In the genomic region with DNA sequence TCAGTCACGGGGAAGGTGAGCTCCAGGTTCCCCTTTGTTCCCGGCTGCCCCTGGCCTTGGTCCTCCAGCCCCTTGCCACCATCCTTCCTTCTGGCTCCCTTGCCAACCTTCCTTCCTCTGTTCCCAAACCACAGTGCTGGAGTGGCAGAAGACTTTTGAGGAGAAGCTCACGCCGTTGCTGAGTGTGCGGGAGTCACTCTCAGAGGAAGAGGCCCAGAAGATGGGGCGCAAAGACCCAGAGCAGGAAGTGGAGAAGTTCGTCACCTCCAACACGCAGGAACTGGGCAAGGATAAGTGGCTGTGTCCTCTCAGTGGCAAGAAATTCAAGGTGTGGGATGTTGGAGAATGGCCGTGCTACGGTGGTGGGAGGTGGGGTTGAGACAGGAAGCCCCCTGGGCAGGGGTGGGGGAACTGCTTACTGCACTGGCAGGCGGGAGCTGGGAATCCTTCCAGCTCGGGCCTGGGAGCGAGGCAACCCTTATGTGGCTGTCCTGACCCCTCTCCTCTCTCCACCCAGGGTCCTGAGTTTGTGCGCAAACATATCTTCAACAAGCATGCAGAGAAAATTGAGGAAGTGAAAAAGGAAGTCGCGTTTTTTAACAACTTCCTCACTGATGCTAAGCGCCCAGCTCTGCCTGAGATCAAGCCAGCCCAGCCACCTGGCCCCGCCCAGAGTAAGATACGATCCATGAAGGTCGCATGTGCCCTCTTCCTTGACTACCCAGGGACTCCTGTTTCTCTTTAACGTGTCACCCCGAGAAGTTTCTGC, we compare ENCODE assay signal across 8 cellular contexts. TPM values are rescaled to one million over a fixed set of nuclear protein-coding genes. Genes with fewer than 3 reads are reported as not detected.
DNase-seq lines count a peak whose midpoint lies in the region; ATAC-seq lines count a peak whose summit lies in the region.

No MANE protein-coding gene starts in this region.

- peaks cover 48% of the 10 kb centered on the region for H3K4me1 Mint-ChIP-seq in activated CD4-positive, alpha-beta T cell treated with anti-CD3 and anti-CD28 coated beads, Interleukin-2, amount 10 ng/mL, durations not matched to agents 24 days and 14 days

- ATAC-seq in GM19351 (IDR thresholded peaks at IDR 0.05; ENCODE audit: unreplicated experiment) (peak; percentile 56), HG03457 (IDR thresholded peaks at IDR 0.05; ENCODE audit: unreplicated experiment) (no peak)

- H3K4me3 ChIP-seq in iPS-18c (ENCODE audit: insufficient read depth, low read depth, low read length) = peak overlapping the region; percentile 9; the same call in 1 of the 2 replicates

- intact Hi-C loops in activated CD4-positive, alpha-beta T cell treated with anti-CD3 and anti-CD28 coated beads, Interleukin-2, amount 10 ng/mL, durations not matched to agents 24 days and 14 days (cut with micrococcal nuclease) = no loop called here

- peaks cover 4% of the 10 kb centered on the region for H3K9me3 ChIP-seq in iPS-18c (ENCODE audit: control insufficient read depth, insufficient read depth, low read length)

- peak overlapping the region; percentile 83 for H3K4me3 Mint-ChIP-seq in activated CD4-positive, alpha-beta T cell treated with anti-CD3 and anti-CD28 coated beads, Interleukin-2, amount 10 ng/mL, durations not matched to agents 24 days and 14 days

- peak overlapping the region; percentile 87 for H3K27ac Mint-ChIP-seq in activated CD4-positive, alpha-beta T cell treated with anti-CD3 and anti-CD28 coated beads, Interleukin-2, amount 10 ng/mL, durations not matched to agents 24 days and 14 days

- peaks cover 16% of the 10 kb centered on the region for H3K27me3 Mint-ChIP-seq in activated CD4-positive, alpha-beta T cell treated with anti-CD3 and anti-CD28 coated beads, Interleukin-2, amount 10 ng/mL, durations not matched to agents 24 days and 14 days

- H3K9me3 Mint-ChIP-seq in activated CD4-positive, alpha-beta T cell treated with anti-CD3 and anti-CD28 coated beads, Interleukin-2, amount 10 ng/mL, durations not matched to agents 24 days and 14 days = no peaks in the 10 kb centered on the region

- DNase-seq in AML-193 (lab: John Stamatoyannopoulos, UW) (peak; percentile 73), HUDEP-2 (lab: John Stamatoyannopoulos, UW; ENCODE audit: unreplicated experiment in 76 of 76) (peak in 47 of 76 experiments; percentile 7 to 68 (median 37)), NCI-H187 (lab: John Stamatoyannopoulos, UW) (no peak), NCI-H446 (lab: John Stamatoyannopoulos, UW) (no peak)
- peak; percentile 89 for DNase-seq in activated CD4-positive, alpha-beta T cell treated with anti-CD3 and anti-CD28 coated beads, Interleukin-2, amount 10 ng/mL, durations not matched to agents 24 days and 14 days

- peaks cover 59% of the 10 kb centered on the region for H3K36me3 Mint-ChIP-seq in activated CD4-positive, alpha-beta T cell treated with anti-CD3 and anti-CD28 coated beads, Interleukin-2, amount 10 ng/mL, durations not matched to agents 24 days and 14 days (ENCODE audit: low read depth)

RNA-seq across cellular contexts. Expression of gene UFSP1, which starts 2.1 kb away (rescaled TPM):
- 4.5 TPM in 2 replicates for total RNA-seq in activated CD4-positive, alpha-beta T cell treated with anti-CD3 and anti-CD28 coated beads, Interleukin-2, amount 10 ng/mL, durations not matched to agents 24 days and 14 days

RNA-seq across cellular contexts. Expression of gene ACHE, which starts 8.3 kb away (rescaled TPM):
- total RNA-seq in activated CD4-positive, alpha-beta T cell treated with anti-CD3 and anti-CD28 coated beads, Interleukin-2, amount 10 ng/mL, durations not matched to agents 24 days and 14 days = not detected in 2 replicates

RNA-seq across cellular contexts. Expression of gene SRRT, which starts 12.5 kb away (rescaled TPM):
- total RNA-seq in activated CD4-positive, alpha-beta T cell treated with anti-CD3 and anti-CD28 coated beads, Interleukin-2, amount 10 ng/mL, durations not matched to agents 24 days and 14 days = 300 and 318 TPM in 2 replicates

RNA-seq across cellular contexts. Expression of gene TRIP6, which starts 20.2 kb away (rescaled TPM):
- 42.7 and 47.6 TPM in 2 replicates for total RNA-seq in activated CD4-positive, alpha-beta T cell treated with anti-CD3 and anti-CD28 coated beads, Interleukin-2, amount 10 ng/mL, durations not matched to agents 24 days and 14 days

RNA-seq across cellular contexts. Expression of gene SLC12A9, which starts 34.9 kb away (rescaled TPM):
- 37.3 and 41.2 TPM in 2 replicates for total RNA-seq in activated CD4-positive, alpha-beta T cell treated with anti-CD3 and anti-CD28 coated beads, Interleukin-2, amount 10 ng/mL, durations not matched to agents 24 days and 14 days

Comparison
In these comparisons a context has a peak if more than half of its experiments do, and no peak if none do; other contexts are left out.
1. DNase-seq: peak in AML-193 (2 of 2), HUDEP-2 (47 of 76) and activated CD4-positive, alpha-beta T cell treated with anti-CD3 and anti-CD28 coated beads, Interleukin-2, amount 10 ng/mL, durations not matched to agents 24 days and 14 days (single experiment); none in NCI-H187 (0 of 2) and NCI-H446 (0 of 2).